Comparison of ENCODE assay signal across 1 cellular context in the genomic region with DNA sequence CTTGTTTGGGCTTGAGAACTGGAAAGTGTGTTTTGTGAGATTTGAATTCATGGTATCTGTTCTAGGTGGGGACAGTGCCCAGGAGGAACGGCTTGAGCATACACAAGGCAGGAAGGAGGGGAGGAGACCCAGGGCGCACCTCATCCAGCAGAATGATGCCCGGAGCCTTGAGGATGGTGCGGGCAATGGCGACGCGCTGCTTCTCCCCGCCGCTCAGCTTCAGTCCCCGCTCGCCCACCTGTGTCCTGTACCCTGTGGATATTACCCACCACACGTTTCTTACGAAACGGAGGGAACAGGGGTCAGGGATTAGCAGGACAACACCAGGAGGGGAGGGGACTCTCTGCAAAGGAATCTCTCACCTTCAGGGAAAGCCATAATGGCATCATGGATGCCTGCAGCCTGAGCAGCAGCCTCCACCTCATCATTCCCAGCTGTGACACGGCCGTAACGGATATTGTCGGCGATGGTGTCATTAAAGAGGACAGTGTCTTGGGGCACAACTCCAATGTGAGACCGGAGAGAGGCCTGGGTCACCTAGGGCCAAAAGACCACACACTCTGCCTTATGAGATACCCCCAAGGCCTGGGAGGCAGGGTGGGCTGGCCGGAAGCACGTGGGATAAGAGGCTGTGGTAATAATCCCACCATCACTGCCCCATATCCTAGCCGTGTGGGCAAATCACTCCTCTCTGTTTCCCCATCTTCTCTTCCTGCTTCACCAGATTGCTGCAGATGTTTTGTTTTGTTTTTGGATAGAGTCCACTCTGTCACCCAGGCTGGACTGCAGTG.
TF ChIP-seq lines count a peak whose summit lies in the region.

No MANE protein-coding gene starts in this region.

TF ChIP-seq in GM23338, 12 proteins besides CTCF, POLR2A, EP300 and RAD21:
- TF ChIP-seq, protein P1, sequence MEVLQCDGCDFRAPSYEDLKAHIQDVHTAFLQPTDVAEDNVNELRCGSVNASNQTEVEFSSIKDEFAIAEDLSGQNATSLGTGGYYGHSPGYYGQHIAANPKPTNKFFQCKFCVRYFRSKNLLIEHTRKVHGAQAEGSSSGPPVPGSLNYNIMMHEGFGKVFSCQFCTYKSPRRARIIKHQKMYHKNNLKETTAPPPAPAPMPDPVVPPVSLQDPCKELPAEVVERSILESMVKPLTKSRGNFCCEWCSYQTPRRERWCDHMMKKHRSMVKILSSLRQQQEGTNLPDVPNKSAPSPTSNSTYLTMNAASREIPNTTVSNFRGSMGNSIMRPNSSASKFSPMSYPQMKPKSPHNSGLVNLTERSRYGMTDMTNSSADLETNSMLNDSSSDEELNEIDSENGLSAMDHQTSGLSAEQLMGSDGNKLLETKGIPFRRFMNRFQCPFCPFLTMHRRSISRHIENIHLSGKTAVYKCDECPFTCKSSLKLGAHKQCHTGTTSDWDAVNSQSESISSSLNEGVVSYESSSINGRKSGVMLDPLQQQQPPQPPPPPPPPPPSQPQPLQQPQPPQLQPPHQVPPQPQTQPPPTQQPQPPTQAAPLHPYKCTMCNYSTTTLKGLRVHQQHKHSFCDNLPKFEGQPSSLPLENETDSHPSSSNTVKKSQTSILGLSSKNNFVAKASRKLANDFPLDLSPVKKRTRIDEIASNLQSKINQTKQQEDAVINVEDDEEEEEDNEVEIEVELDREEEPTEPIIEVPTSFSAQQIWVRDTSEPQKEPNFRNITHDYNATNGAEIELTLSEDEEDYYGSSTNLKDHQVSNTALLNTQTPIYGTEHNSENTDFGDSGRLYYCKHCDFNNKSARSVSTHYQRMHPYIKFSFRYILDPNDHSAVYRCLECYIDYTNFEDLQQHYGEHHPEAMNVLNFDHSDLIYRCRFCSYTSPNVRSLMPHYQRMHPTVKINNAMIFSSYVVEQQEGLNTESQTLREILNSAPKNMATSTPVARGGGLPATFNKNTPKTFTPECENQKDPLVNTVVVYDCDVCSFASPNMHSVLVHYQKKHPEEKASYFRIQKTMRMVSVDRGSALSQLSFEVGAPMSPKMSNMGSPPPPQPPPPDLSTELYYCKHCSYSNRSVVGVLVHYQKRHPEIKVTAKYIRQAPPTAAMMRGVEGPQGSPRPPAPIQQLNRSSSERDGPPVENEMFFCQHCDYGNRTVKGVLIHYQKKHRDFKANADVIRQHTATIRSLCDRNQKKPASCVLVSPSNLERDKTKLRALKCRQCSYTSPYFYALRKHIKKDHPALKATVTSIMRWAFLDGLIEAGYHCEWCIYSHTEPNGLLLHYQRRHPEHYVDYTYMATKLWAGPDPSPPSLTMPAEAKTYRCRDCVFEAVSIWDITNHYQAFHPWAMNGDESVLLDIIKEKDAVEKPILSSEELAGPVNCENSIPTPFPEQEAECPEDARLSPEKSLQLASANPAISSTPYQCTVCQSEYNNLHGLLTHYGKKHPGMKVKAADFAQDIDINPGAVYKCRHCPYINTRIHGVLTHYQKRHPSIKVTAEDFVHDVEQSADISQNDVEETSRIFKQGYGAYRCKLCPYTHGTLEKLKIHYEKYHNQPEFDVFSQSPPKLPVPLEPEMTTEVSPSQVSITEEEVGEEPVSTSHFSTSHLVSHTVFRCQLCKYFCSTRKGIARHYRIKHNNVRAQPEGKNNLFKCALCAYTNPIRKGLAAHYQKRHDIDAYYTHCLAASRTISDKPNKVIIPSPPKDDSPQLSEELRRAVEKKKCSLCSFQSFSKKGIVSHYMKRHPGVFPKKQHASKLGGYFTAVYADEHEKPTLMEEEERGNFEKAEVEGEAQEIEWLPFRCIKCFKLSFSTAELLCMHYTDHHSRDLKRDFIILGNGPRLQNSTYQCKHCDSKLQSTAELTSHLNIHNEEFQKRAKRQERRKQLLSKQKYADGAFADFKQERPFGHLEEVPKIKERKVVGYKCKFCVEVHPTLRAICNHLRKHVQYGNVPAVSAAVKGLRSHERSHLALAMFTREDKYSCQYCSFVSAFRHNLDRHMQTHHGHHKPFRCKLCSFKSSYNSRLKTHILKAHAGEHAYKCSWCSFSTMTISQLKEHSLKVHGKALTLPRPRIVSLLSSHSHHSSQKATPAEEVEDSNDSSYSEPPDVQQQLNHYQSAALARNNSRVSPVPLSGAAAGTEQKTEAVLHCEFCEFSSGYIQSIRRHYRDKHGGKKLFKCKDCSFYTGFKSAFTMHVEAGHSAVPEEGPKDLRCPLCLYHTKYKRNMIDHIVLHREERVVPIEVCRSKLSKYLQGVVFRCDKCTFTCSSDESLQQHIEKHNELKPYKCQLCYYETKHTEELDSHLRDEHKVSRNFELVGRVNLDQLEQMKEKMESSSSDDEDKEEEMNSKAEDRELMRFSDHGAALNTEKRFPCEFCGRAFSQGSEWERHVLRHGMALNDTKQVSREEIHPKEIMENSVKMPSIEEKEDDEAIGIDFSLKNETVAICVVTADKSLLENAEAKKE (CRISPR knock-in tag; IDR thresholded peaks at IDR 0.05), result no peak
- no peak for TF ChIP-seq ETS1 (IDR thresholded peaks at IDR 0.05)
- no peak for TF ChIP-seq CREB1 (CRISPR knock-in tag; IDR thresholded peaks at IDR 0.05; ENCODE audit: low read depth)
